Comparison of ENCODE assay signal across 12 cellular contexts in genomic region chr15:94069834-94070233, GRCh38.
"Had no signal": no experiment of that assay in that cellular context is flagged by ENCODE, and none has a peak within 500 bp of the region (broad histone marks: within the 10 kb centered on the region; RNA-seq: fewer than 3 reads in every experiment).

No MANE protein-coding gene starts in this region.

- H3K4me3 ChIP-seq: esophagus muscularis mucosa, left lung, mucosa of descending colon, ovary, thyroid gland had no signal

- DNase-seq: activated B cell treated with CpG ODN at 0.5 μM for 24 hours; activated CD4-positive, alpha-beta T cell treated with anti-CD3 and anti-CD28 coated beads, Interleukin-2, amount 10 ng/mL, durations not matched to agents 24 days and 14 days; activated naive CD4-positive, alpha-beta T cell; aorta; foreskin keratinocyte; thyroid gland had no signal

- ATAC-seq: foreskin keratinocyte had no signal

- H3K9me3 Mint-ChIP-seq: activated CD4-positive, alpha-beta T cell treated with anti-CD3 and anti-CD28 coated beads, Interleukin-2, amount 10 ng/mL, durations not matched to agents 24 days and 14 days; activated T-helper 1 cell treated with anti-CD3 and anti-CD28 coated beads, Interleukin-12 subunit alpha, Interleukin-12 subunit beta, Interleukin-2, Interleukin-4 antibody, amounts not matched to agents 30 ng/mL and 10 ng/mL and 1 ng/mL, durations not matched to agents 14 hours and 24 hours and 36 hours; T-helper 1 cell treated with Interleukin-12 subunit alpha and Interleukin-12 subunit beta and Interleukin-4 antibody, amounts not matched to agents 30 μg/mL and 1 μg/mL, for 36 hours had no signal

- H3K27ac Mint-ChIP-seq: activated B cell treated with CpG ODN at 0.5 μM for 24 hours; activated CD4-positive, alpha-beta T cell treated with anti-CD3 and anti-CD28 coated beads, Interleukin-2, amount 10 ng/mL, durations not matched to agents 24 days and 14 days; activated T-helper 1 cell treated with anti-CD3 and anti-CD28 coated beads, Interleukin-12 subunit alpha, Interleukin-12 subunit beta, Interleukin-2, Interleukin-4 antibody, amounts not matched to agents 30 ng/mL and 10 ng/mL and 1 ng/mL, durations not matched to agents 14 hours and 24 hours and 36 hours; T-helper 1 cell treated with Interleukin-12 subunit alpha and Interleukin-12 subunit beta and Interleukin-4 antibody, amounts not matched to agents 30 μg/mL and 1 μg/mL, for 36 hours had no signal

- H3K27me3 Mint-ChIP-seq: activated B cell treated with CpG ODN at 0.5 μM for 24 hours had no signal

- H3K9me3 ChIP-seq: mucosa of descending colon, ovary, thyroid gland had no signal

- H3K4me3 Mint-ChIP-seq: activated B cell treated with CpG ODN at 0.5 μM for 24 hours; activated CD4-positive, alpha-beta T cell treated with anti-CD3 and anti-CD28 coated beads, Interleukin-2, amount 10 ng/mL, durations not matched to agents 24 days and 14 days; activated T-helper 1 cell treated with anti-CD3 and anti-CD28 coated beads, Interleukin-12 subunit alpha, Interleukin-12 subunit beta, Interleukin-2, Interleukin-4 antibody, amounts not matched to agents 30 ng/mL and 10 ng/mL and 1 ng/mL, durations not matched to agents 14 hours and 24 hours and 36 hours; T-helper 1 cell treated with Interleukin-12 subunit alpha and Interleukin-12 subunit beta and Interleukin-4 antibody, amounts not matched to agents 30 μg/mL and 1 μg/mL, for 36 hours had no signal

- H3K4me1 Mint-ChIP-seq: activated B cell treated with CpG ODN at 0.5 μM for 24 hours; activated CD4-positive, alpha-beta T cell treated with anti-CD3 and anti-CD28 coated beads, Interleukin-2, amount 10 ng/mL, durations not matched to agents 24 days and 14 days had no signal

- H3K27ac ChIP-seq: esophagus muscularis mucosa, foreskin keratinocyte, left lung, ovary, thyroid gland had no signal

- H3K4me1 ChIP-seq: foreskin keratinocyte, left lung, thyroid gland had no signal

- H3K36me3 ChIP-seq: esophagus muscularis mucosa, left lung, ovary, thyroid gland had no signal

- H3K27me3 ChIP-seq: esophagus muscularis mucosa, ovary, thyroid gland had no signal
